Comparison of ENCODE assay signal across 8 cellular contexts in genomic region chr5:150412319-150413175, GRCh38. TPM values are rescaled to one million over a fixed set of nuclear protein-coding genes. Genes with fewer than 3 reads are reported as not detected.
DNase-seq lines count a peak whose midpoint lies in the region; ATAC-seq and TF ChIP-seq lines count a peak whose summit lies in the region.

TSS of gene CD74 (minus strand) at chr5:150412910. CDS start at chr5:150412749, 161 bp downstream.

- H2BK15ac ChIP-seq in neuronal stem cell (ENCODE audit: low read length): peak within 1 kb of the TSS; percentile 30

- peak within 1 kb of the TSS; percentile 79 for H3K18ac ChIP-seq in neuronal stem cell (ENCODE audit: low read length)

- WGBS in neuronal stem cell (ENCODE audit: extremely low coverage in 2 of 2, insufficient read length in 2 of 2, insufficient replicate concordance in 1 of 2), 2 donors: no CpG with 5 or more reads among the region's 20 CpGs

- no peak within 1 kb of the TSS for H3K27ac ChIP-seq in neuronal stem cell (replicated peaks; ENCODE audit: low read length)

- H3K23ac ChIP-seq in neuronal stem cell (ENCODE audit: low read depth, low read length, poor library complexity): no peak within 1 kb of the TSS

- peak within 1 kb of the TSS; percentile 1 for H4K91ac ChIP-seq in neuronal stem cell (ENCODE audit: low read depth, low read length, poor library complexity)

- H3K4ac ChIP-seq in neuronal stem cell (ENCODE audit: low read length): no peak within 1 kb of the TSS

- H4K8ac ChIP-seq in neuronal stem cell (ENCODE audit: low read depth, low read length): no peak within 1 kb of the TSS

- H2AFZ ChIP-seq in neuronal stem cell (ENCODE audit: low read length): peak within 1 kb of the TSS; percentile 90

- DNase-seq in OCI-M1 (lab: John Stamatoyannopoulos, UW) (peak; percentile 94), activated T-helper 1 cell treated with Interleukin-2 at 50 U/mL for 16 hours (ENCODE audit: low read depth) (peak; percentile 82), fibroblast of the aortic adventitia (ENCODE audit: low read depth) (peak; percentile 44), neuronal stem cell (ENCODE audit: low spot score) (peak; percentile 65), cerebellar nuclear complex (lab: John Stamatoyannopoulos, UW) (no peak)

- peaks cover 9 to 12% of the 10 kb centered on the region in 2 donors for H3K4me1 ChIP-seq in neuronal stem cell (ENCODE audit: control insufficient read depth in 2 of 2, insufficient read depth in 1 of 2, low read depth in 1 of 2, low read length in 2 of 2)

- no peak within 1 kb of the TSS for H2BK5ac ChIP-seq in neuronal stem cell (ENCODE audit: low read length)

- H3K4me2 ChIP-seq in neuronal stem cell (ENCODE audit: insufficient read depth, low read length, poor library complexity, severe bottlenecking): peak within 1 kb of the TSS; percentile 70

- no peak within 1 kb of the TSS for H3K9ac ChIP-seq in neuronal stem cell (ENCODE audit: low read depth, low read length, poor library complexity)

- TF ChIP-seq CTCF in fibroblast of the aortic adventitia (IDR thresholded peaks at IDR 0.05; ENCODE audit: insufficient read depth, low read length) (no peak), subcutaneous adipose tissue (IDR thresholded peaks at IDR 0.05; ENCODE audit: low read depth) (no peak)

- H3K4me3 ChIP-seq in fibroblast of the aortic adventitia (ENCODE audit: low read depth, low read length) (no peak within 1 kb of the TSS), neuronal stem cell (ENCODE audit: low read length in 2 of 2) (peak within 1 kb of the TSS; percentile 38 to 42)

- no peaks in the 10 kb centered on the region for H3K79me1 ChIP-seq in neuronal stem cell (ENCODE audit: low read depth, low read length)

- H2AK5ac ChIP-seq in neuronal stem cell (ENCODE audit: low read depth, low read length): no peak within 1 kb of the TSS

- H2BK120ac ChIP-seq in neuronal stem cell (ENCODE audit: low read depth, low read length): no peak within 1 kb of the TSS

- peak; percentile 76 for ATAC-seq in GM18498 (IDR thresholded peaks at IDR 0.05; ENCODE audit: unreplicated experiment)
- ATAC-seq in HG02870 (IDR thresholded peaks at IDR 0.05; ENCODE audit: unreplicated experiment): peak; percentile 72

- H3K14ac ChIP-seq in neuronal stem cell (ENCODE audit: low read length): no peak within 1 kb of the TSS

- H3K36me3 ChIP-seq in neuronal stem cell (replicated peaks in 1 of 2; ENCODE audit: control insufficient read depth in 2 of 2, insufficient read depth in 2 of 2, low read length in 2 of 2): no peaks in the 10 kb centered on the region

- no peaks in the 10 kb centered on the region for H3K27me3 ChIP-seq in neuronal stem cell (ENCODE audit: control insufficient read depth in 3 of 3, insufficient read depth in 3 of 3, low read depth in 1 of 3, low read length in 3 of 3)

- H3K9me3 ChIP-seq in neuronal stem cell (replicated peaks in 1 of 2; ENCODE audit: control insufficient read depth in 2 of 2, insufficient read depth in 1 of 2, low read depth in 1 of 2, low read length in 2 of 2): no peaks in the 10 kb centered on the region

- no peak within 1 kb of the TSS for H2BK12ac ChIP-seq in neuronal stem cell (ENCODE audit: low read length)

RNA-seq across cellular contexts. Expression of gene CD74, which starts in this region (rescaled TPM):
- total RNA-seq in fibroblast of the aortic adventitia (ENCODE audit: low replicate concordance) (0.41 and 1.1 TPM in 2 replicates), subcutaneous adipose tissue (1,000 to 10,000 TPM in 1 of 4 donors, 100 to 1,000 TPM in 3; 397 to 1,386 (median 625) TPM)
- polyA plus RNA-seq in neuronal stem cell (2013, experiment 1 of 2): 61.0 TPM
- 61.3 TPM for polyA plus RNA-seq in neuronal stem cell (2013, experiment 2 of 2)

Comparison
In these comparisons a context has a peak if more than half of its experiments do, and no peak if none do; other contexts are left out.
1. RNA of gene CD74 (total RNA-seq): 397 to 1,386 TPM in subcutaneous adipose tissue; 0.41 to 1.1 TPM in fibroblast of the aortic adventitia; every median in the first group is over 100 times any median in the second.
2. DNase-seq: peak in OCI-M1 (single experiment), activated T-helper 1 cell treated with Interleukin-2 at 50 U/mL for 16 hours (single experiment), fibroblast of the aortic adventitia (single experiment) and neuronal stem cell (single experiment); none in cerebellar nuclear complex (0 of 2).